7 cellular contexts compared by ENCODE assay signal in genomic region chr2:73232471-73233153, GRCh38. TPM values are rescaled to one million over a fixed set of nuclear protein-coding genes. Genes with fewer than 3 reads are reported as not detected.
DNase-seq lines count a peak whose midpoint lies in the region; ATAC-seq, FAIRE-seq and TF ChIP-seq lines count a peak whose summit lies in the region.

No MANE protein-coding gene starts in this region.

- H3K9me3 ChIP-seq in PC-9 (ENCODE audit: insufficient read depth, low read depth): no peaks in the 10 kb centered on the region
- no peaks in the 10 kb centered on the region for H3K9me3 ChIP-seq in mesodermal cell (ENCODE audit: control insufficient read depth, low read length)
- no peaks in the 10 kb centered on the region for H3K9me3 ChIP-seq in upper lobe of left lung

- no peak for TF ChIP-seq POLR2A in GM12891 (IDR thresholded peaks at IDR 0.05; ENCODE audit: low read depth, low read length)
- TF ChIP-seq POLR2A in upper lobe of left lung (IDR thresholded peaks at IDR 0.05): no peak

- no peak for ATAC-seq in upper lobe of left lung (ENCODE audit: low FRiP score in 2 of 2)
- no peak for ATAC-seq in GM21515 (IDR thresholded peaks at IDR 0.05; ENCODE audit: unreplicated experiment)

- no peak for TF ChIP-seq CTCF in PC-9 (conservative IDR thresholded peaks at IDR 0.05)
- no peak for TF ChIP-seq CTCF in upper lobe of left lung (IDR thresholded peaks at IDR 0.05)

- H3F3A ChIP-seq in PC-9 (ENCODE audit: insufficient read depth, low read depth): peaks cover 6% of the 10 kb centered on the region

- intact Hi-C loops in PC-9 (cut with micrococcal nuclease; ENCODE audit: unreplicated experiment): loop anchor here (1.0 to 10.0 kb wide), 2 partner anchors 18 to 152 kb away; partner anchors contain the start of genes ALMS1 and SMYD5

- no peaks in the 10 kb centered on the region for H3K27me3 ChIP-seq in H7 (ENCODE audit: control insufficient read depth, insufficient read depth, low read length)
- H3K27me3 ChIP-seq in PC-9 (ENCODE audit: insufficient read depth, low read depth): no peaks in the 10 kb centered on the region
- H3K27me3 ChIP-seq in upper lobe of left lung: no peaks in the 10 kb centered on the region

- DNase-seq in GM12891 (ENCODE audit: insufficient read length, low spot score) (no peak), H7 (no peak), PC-9 (peak; percentile 14 to 42), cerebellar cortex (ENCODE audit: low spot score) (peak; percentile 38), upper lobe of left lung (no peak)

- WGBS in mesodermal cell (ENCODE audit: insufficient coverage in 2 of 2), 2 experiments: 0% methylated on average over 10 to 22 of the region's 37 CpGs
- WGBS in upper lobe of left lung, 2 donors: 3 to 7% methylated on average over 9 to 37 of the region's 37 CpGs

- peak overlapping the region; percentile 73 for H3K4me3 ChIP-seq in H7 (ENCODE audit: insufficient read depth, low read depth, low read length)
- H3K4me3 ChIP-seq in PC-9: peak overlapping the region; percentile 89
- H3K4me3 ChIP-seq in mesodermal cell (ENCODE audit: extremely low read depth, insufficient read depth, low read length, poor library complexity, severe bottlenecking): peak overlapping the region; percentile 95
- H3K4me3 ChIP-seq in upper lobe of left lung: peak overlapping the region; percentile 70 to 95 (median 95)

- BruUV-seq in PC-9 (replicated peaks; lab: Mats Ljungman, UMichigan): no TSS peak

- peak overlapping the region; percentile 89 for H2AFZ ChIP-seq in PC-9

- H3K36me3 ChIP-seq in H7 (replicated peaks; ENCODE audit: control insufficient read depth, insufficient read depth, low read length) (no peaks in the 10 kb centered on the region), PC-9 (ENCODE audit: low read depth) (no peaks in the 10 kb centered on the region), mesodermal cell (ENCODE audit: control insufficient read depth, insufficient read depth, low read length) (peaks cover 44% of the 10 kb centered on the region), upper lobe of left lung (peaks cover 0 to 20% (median 6%) of the 10 kb centered on the region in 4 donors)

- H4K20me1 ChIP-seq in PC-9 (ENCODE audit: insufficient read depth): peaks cover 23% of the 10 kb centered on the region

- H3K4me2 ChIP-seq in PC-9: peak overlapping the region; percentile 90

- TF ChIP-seq EP300 in upper lobe of left lung (IDR thresholded peaks at IDR 0.05): no peak

- POLR2A ChIA-PET in PC-9 (lab: Charles Lee; ENCODE audit: unreplicated experiment): interaction anchor here (0.5 to 0.9 kb wide), 4 partner anchors 20 to 615 kb away, joined by 3 to 6 read pairs (median 4); partner anchors contain the start of gene ALMS1

- FAIRE-seq in GM12891 (lab: Jason Lieb, UNC): peak; percentile 41

- peaks cover 35% of the 10 kb centered on the region for H3K79me2 ChIP-seq in PC-9 (ENCODE audit: low read depth)

- CTCF ChIA-PET in PC-9 (lab: Charles Lee): interaction anchor here (0.7 to 1.2 kb wide), 3 partner anchors 13 to 127 kb away, joined by 3 to 4 read pairs (median 3); no protein-coding TSS in a partner anchor

- H3K4me1 ChIP-seq in PC-9 (replicated peaks; ENCODE audit: insufficient read depth): peaks cover 20% of the 10 kb centered on the region
- H3K4me1 ChIP-seq in mesodermal cell (ENCODE audit: control insufficient read depth, insufficient read depth, low read length, poor library complexity, severe bottlenecking): peaks cover 12% of the 10 kb centered on the region
- peaks cover 26 to 36% (median 31%) of the 10 kb centered on the region in 4 donors for H3K4me1 ChIP-seq in upper lobe of left lung

- H3K9me2 ChIP-seq in PC-9 (ENCODE audit: insufficient read depth): no peaks in the 10 kb centered on the region

- H3K27ac ChIP-seq in PC-9: no peak overlapping the region
- no peak overlapping the region for H3K27ac ChIP-seq in mesodermal cell (ENCODE audit: low read depth, low read length, severe bottlenecking)
- H3K27ac ChIP-seq in upper lobe of left lung: peak overlapping the region; percentile 54 to 96 (median 88)

TF ChIP-seq in GM12891, 5 proteins besides CTCF, POLR2A, EP300 and RAD21:
- TF ChIP-seq POLR2AphosphoS5 (IDR thresholded peaks at IDR 0.05; ENCODE audit: low read depth, low read length): no peak
- no peak for TF ChIP-seq POU2F2 (IDR thresholded peaks at IDR 0.05; ENCODE audit: low read depth, low read length)
- TF ChIP-seq PAX5 (IDR thresholded peaks at IDR 0.05; ENCODE audit: insufficient read depth, low read length, severe bottlenecking): no peak
- TF ChIP-seq SPI1 (IDR thresholded peaks at IDR 0.05; ENCODE audit: low read depth, low read length): no peak

RNA-seq across cellular contexts. Expression of gene PRADC1, which starts 0.4 kb away (rescaled TPM):
- polyA plus RNA-seq in GM12891 (2012; ENCODE audit: low read depth, missing spikeins): 9.5 TPM
- total RNA-seq in H7 (2014; rRNA removed; shearing (Covaris generic)): 17.7 and 19.6 TPM in 2 replicates
- 8.9 and 9.4 TPM in 2 replicates for total RNA-seq in PC-9 (2021)
- 20.7 TPM for polyA plus RNA-seq in mesodermal cell (2013, experiment 1 of 2)
- polyA plus RNA-seq in mesodermal cell (2013, experiment 2 of 2): 15.0 TPM
- total RNA-seq in upper lobe of left lung: 10 to 100 TPM in 5 of 6 donors, 1 to 10 TPM in 1; 6.7 to 21.6 (median 16.3) TPM

RNA-seq across cellular contexts. Expression of gene CCT7, which starts 1.5 kb away (rescaled TPM):
- polyA plus RNA-seq in GM12891 (2012; ENCODE audit: low read depth, missing spikeins): 344 TPM
- 474 and 529 TPM in 2 replicates for total RNA-seq in H7 (2014; rRNA removed; shearing (Covaris generic))
- total RNA-seq in PC-9 (2021) (295 and 319 TPM in 2 replicates), upper lobe of left lung (100 to 1,000 TPM in 5 of 6 donors, 10 to 100 TPM in 1; 70.2 to 183 (median 129) TPM)
- polyA plus RNA-seq in mesodermal cell (2013, experiment 1 of 2): 265 TPM
- 246 TPM for polyA plus RNA-seq in mesodermal cell (2013, experiment 2 of 2)

RNA-seq across cellular contexts. Expression of gene SMYD5, which starts 18.6 kb away (rescaled TPM):
- polyA plus RNA-seq in GM12891 (2012; ENCODE audit: low read depth, missing spikeins): 16.2 TPM
- 51.3 and 59.7 TPM in 2 replicates for total RNA-seq in H7 (2014; rRNA removed; shearing (Covaris generic))
- total RNA-seq in PC-9 (2021) (28.3 and 32.0 TPM in 2 replicates), upper lobe of left lung (10 to 100 TPM; 18.1 to 58.8 (median 21.2) TPM)
- polyA plus RNA-seq in mesodermal cell (2013, experiment 1 of 2): 27.0 TPM
- 20.7 TPM for polyA plus RNA-seq in mesodermal cell (2013, experiment 2 of 2)

RNA-seq across cellular contexts. Expression of gene NOTO, which starts 30.2 kb away (rescaled TPM):
- polyA plus RNA-seq in GM12891 (2012; ENCODE audit: low read depth, missing spikeins): not detected
- not detected in 2 replicates for total RNA-seq in H7 (2014; rRNA removed; shearing (Covaris generic))
- not detected in 2 replicates for total RNA-seq in PC-9 (2021)
- not detected for polyA plus RNA-seq in mesodermal cell (2013, experiment 1 of 2)
- not detected for polyA plus RNA-seq in mesodermal cell (2013, experiment 2 of 2)
- total RNA-seq in upper lobe of left lung: under 1 TPM in 3 of 6 donors, not detected in 3; 0.09 to 0.15 (median 0.10) TPM

RNA-seq across cellular contexts. Expression of gene FBXO41, which starts 51.7 kb away (rescaled TPM):
- polyA plus RNA-seq in GM12891 (2012; ENCODE audit: low read depth, missing spikeins): 16.6 TPM
- total RNA-seq in H7 (2014; rRNA removed; shearing (Covaris generic)): 2.3 and 3.7 TPM in 2 replicates
- total RNA-seq in PC-9 (2021) (16.4 and 25.8 TPM in 2 replicates), upper lobe of left lung (1 to 10 TPM; 1.5 to 9.4 (median 3.9) TPM)
- polyA plus RNA-seq in mesodermal cell (2013, experiment 1 of 2): 3.2 TPM
- 2.3 TPM for polyA plus RNA-seq in mesodermal cell (2013, experiment 2 of 2)

Comparison
In these comparisons a context has a peak if more than half of its experiments do, and no peak if none do; other contexts are left out.
1. DNase-seq: peak in PC-9 (2 of 2) and cerebellar cortex (single experiment); none in GM12891 (single experiment), H7 (single experiment) and upper lobe of left lung (0 of 2).
2. H3K27ac ChIP-seq: peak in upper lobe of left lung (4 of 4); none in PC-9 (single experiment) and mesodermal cell (single experiment).
3. Peak in every context shown above with its lines, with median percentiles within 50 percentile points of each other: H3K4me3 ChIP-seq.